Comparison of ENCODE assay signal across 16 cellular contexts in genomic region chr5:31476607-31477200, GRCh38. TPM values are rescaled to one million over a fixed set of nuclear protein-coding genes. Genes with fewer than 3 reads are reported as not detected.
DNase-seq lines count a peak whose midpoint lies in the region; ATAC-seq and TF ChIP-seq lines count a peak whose summit lies in the region.
"Had no signal": no experiment of that assay in that cellular context is flagged by ENCODE, and none has a peak within 500 bp of the region (broad histone marks: within the 10 kb centered on the region; RNA-seq: fewer than 3 reads in every experiment).

No MANE protein-coding gene starts in this region.

- H3K9me3 ChIP-seq in esophagus muscularis mucosa = no peaks in the 10 kb centered on the region

- peak overlapping the region; percentile 1 to 34 (median 15) for H3K27ac ChIP-seq in esophagus muscularis mucosa (replicated peaks in 1 of 4)
- no peak overlapping the region for H3K27ac ChIP-seq in brain microvascular endothelial cell
- H3K27ac ChIP-seq: C4-2B, KMS-11 had no signal

- ATAC-seq in GM18502 (IDR thresholded peaks at IDR 0.05; ENCODE audit: poor library complexity, unreplicated experiment) (no peak), HG02981 (IDR thresholded peaks at IDR 0.05; ENCODE audit: unreplicated experiment) (no peak)
- ATAC-seq: GM23338 had no signal

- DNase-seq in Ammon's horn (ENCODE audit: low spot score) = peak; percentile 53
- DNase-seq in LNCaP clone FGC (ENCODE audit: low read depth) = peak; percentile 40
- DNase-seq in esophagus muscularis mucosa (ENCODE audit: extremely low spot score) = no peak
- DNase-seq in midbrain (lab: John Stamatoyannopoulos, UW) = peak; percentile 38
- DNase-seq in brain microvascular endothelial cell = no peak
- DNase-seq in activated CD4-positive, alpha-beta T cell treated with anti-CD3 and anti-CD28 coated beads, Interleukin-2, amount 50 U/mL, for 4 hours = no peak
- DNase-seq: DMS 273 treated with DMSO at 0.1 percent for 48 hours, NCI-H1105, NCI-H1694, NCI-H226, NCI-H526 treated with DMSO at 0.1 percent for 48 hours had no signal

- WGBS in esophagus muscularis mucosa = 41% methylated on average over 5 of the region's 5 CpGs

- no peak for TF ChIP-seq POLR2A in esophagus muscularis mucosa (IDR thresholded peaks at IDR 0.05; ENCODE audit: low read depth)

- no peak for TF ChIP-seq EP300 in esophagus muscularis mucosa (IDR thresholded peaks at IDR 0.05)

- no peaks in the 10 kb centered on the region for H3K27me3 ChIP-seq in esophagus muscularis mucosa
- no peaks in the 10 kb centered on the region for H3K27me3 ChIP-seq in brain microvascular endothelial cell (replicated peaks)

- intact Hi-C loops in esophagus muscularis mucosa (cut with DNase I) = no loop called here

- TF ChIP-seq CTCF in LNCaP clone FGC (IDR thresholded peaks at IDR 0.05; ENCODE audit: control insufficient read depth, extremely low read depth, insufficient read depth) = no peak
- TF ChIP-seq CTCF in esophagus muscularis mucosa (IDR thresholded peaks at IDR 0.05) = no peak
- no peak for TF ChIP-seq CTCF in brain microvascular endothelial cell (IDR thresholded peaks at IDR 0.05; ENCODE audit: low read depth, low read length, missing control alignments)

- in situ Hi-C loops in brain microvascular endothelial cell (cut with HindIII; ENCODE audit: low pct_ligation_motif_present, low sequenced_read_pairs) = no loop called here

- H3K36me3 ChIP-seq in esophagus muscularis mucosa (peaks cover 0 to 35% (median 12%) of the 10 kb centered on the region in 4 donors), brain microvascular endothelial cell (replicated peaks) (peaks cover 8% of the 10 kb centered on the region)

- H3K4me1 ChIP-seq in esophagus muscularis mucosa = peaks cover 0 to 28% (median 20%) of the 10 kb centered on the region in 4 donors

- H3K4me3 ChIP-seq in LNCaP clone FGC (ENCODE audit: low read depth, low read length) (no peak overlapping the region), esophagus muscularis mucosa (peak overlapping the region in 1 of 4 donors; percentile 9), brain microvascular endothelial cell (ENCODE audit: low read depth, low read length) (no peak overlapping the region)
- H3K4me3 ChIP-seq: GM23338 had no signal

RNA-seq across cellular contexts. Expression of gene DROSHA, which starts 55.2 kb away (rescaled TPM):
- total RNA-seq in esophagus muscularis mucosa = 10 to 100 TPM; 27.5 to 47.0 (median 36.6) TPM

RNA-seq across cellular contexts. Expression of gene C5orf22, which starts 55.4 kb away (rescaled TPM):
- 10 to 100 TPM; 11.2 to 21.8 (median 17.0) TPM for total RNA-seq in esophagus muscularis mucosa

Comparison
In these comparisons a context has a peak if more than half of its experiments do, and no peak if none do; other contexts are left out.
1. DNase-seq: peak in Ammon's horn (single experiment), LNCaP clone FGC (single experiment) and midbrain (single experiment); none in esophagus muscularis mucosa (single experiment), brain microvascular endothelial cell (single experiment) and activated CD4-positive, alpha-beta T cell treated with anti-CD3 and anti-CD28 coated beads, Interleukin-2, amount 50 U/mL, for 4 hours (0 of 2).